In genomic region chr14:23637655-23638413, GRCh38 we compare ENCODE assay signal across 3 cellular contexts. TPM values are rescaled to one million over a fixed set of nuclear protein-coding genes. Genes with fewer than 3 reads are reported as not detected.
"Had no signal": no experiment of that assay in that cellular context is flagged by ENCODE, and none has a peak within 500 bp of the region (broad histone marks: within the 10 kb centered on the region; RNA-seq: fewer than 3 reads in every experiment).

No MANE protein-coding gene starts in this region.

RNA-seq across cellular contexts. Expression of gene DHRS2, which starts 1.7 kb away (rescaled TPM):
- total RNA-seq: Right ventricle myocardium superior had no signal

RNA-seq across cellular contexts. Expression of gene JPH4, which starts 59.2 kb away (rescaled TPM):
- total RNA-seq: PC-3, SJSA1 had no signal
